ENCODE assay signal across 10 cellular contexts in genomic region chr1:211632808-211633522, GRCh38. TPM values are rescaled to one million over a fixed set of nuclear protein-coding genes. Genes with fewer than 3 reads are reported as not detected.
DNase-seq lines count a peak whose midpoint lies in the region; ATAC-seq, FAIRE-seq and TF ChIP-seq lines count a peak whose summit lies in the region.
"Had no signal": no experiment of that assay in that cellular context is flagged by ENCODE, and none has a peak within 500 bp of the region (broad histone marks: within the 10 kb centered on the region; RNA-seq: fewer than 3 reads in every experiment).

No MANE protein-coding gene starts in this region.

- WGBS in aorta, 2 donors, result 6 to 12% methylated on average over 13 of the region's 13 CpGs

- no peak for FAIRE-seq in D721Med (lab: Jason Lieb, UNC)

- DNase-seq in Right ventricle myocardium inferior (ENCODE audit: missing footprints) (peak; percentile 85), cardiac septum (ENCODE audit: low spot score) (no peak), brain microvascular endothelial cell (peak; percentile 78), medulla oblongata (ENCODE audit: extremely low spot score) (peak; percentile 54), aorta (peak in 1 of 2 donors; percentile 77), D721Med (ENCODE audit: insufficient read length, low spot score) (no peak), 8988T (no peak), erythroblast (lab: John Stamatoyannopoulos, UW) (no peak)
- DNase-seq: CD4-positive, alpha-beta T cell had no signal

- H3K36me3 ChIP-seq in brain microvascular endothelial cell (replicated peaks) (no peaks in the 10 kb centered on the region), aorta (ENCODE audit: control insufficient read depth in 1 of 2, insufficient read depth in 2 of 2, low read length in 1 of 2) (no peaks in the 10 kb centered on the region)

- H3K27ac ChIP-seq in brain microvascular endothelial cell (peak overlapping the region; percentile 70), aorta (ENCODE audit: low read depth in 1 of 2, low read length in 2 of 2) (peak overlapping the region in 1 of 2 donors; percentile 54)

- TF ChIP-seq POLR2A in erythroblast (IDR thresholded peaks at IDR 0.05; ENCODE audit: low read length), result no peak

- in situ Hi-C loops in brain microvascular endothelial cell (cut with HindIII; ENCODE audit: low pct_ligation_motif_present, low sequenced_read_pairs), result no loop called here

- no peaks in the 10 kb centered on the region for H3K4me1 ChIP-seq in aorta (ENCODE audit: control insufficient read depth in 1 of 2, insufficient read depth in 2 of 2, low read length in 2 of 2)

- peak; percentile 84 for ATAC-seq in Right ventricle myocardium inferior
- ATAC-seq in aorta (ENCODE audit: low FRiP score), result peak; percentile 27

- H3K27me3 ChIP-seq in brain microvascular endothelial cell (replicated peaks) (no peaks in the 10 kb centered on the region), aorta (ENCODE audit: control insufficient read depth in 1 of 2, insufficient read depth in 2 of 2, low read length in 1 of 2) (no peaks in the 10 kb centered on the region)

- TF ChIP-seq CTCF in brain microvascular endothelial cell (IDR thresholded peaks at IDR 0.05; ENCODE audit: low read depth, low read length, missing control alignments) (no peak), D721Med (IDR thresholded peaks at IDR 0.05; ENCODE audit: insufficient read depth, missing control alignments) (no peak)

- no peak overlapping the region for H3K4me3 ChIP-seq in brain microvascular endothelial cell (ENCODE audit: low read depth, low read length)
- no peak overlapping the region for H3K4me3 ChIP-seq in aorta (ENCODE audit: low read length in 2 of 2)

- intact Hi-C loops in Right ventricle myocardium inferior (cut with DNase I), result loop anchor here (5.0 kb wide), 1 partner anchor 56 kb away; the partner anchor contains the start of gene SLC30A1
- intact Hi-C loops in cardiac septum (cut with DNase I), result no loop called here
- intact Hi-C loops in aorta (cut with DNase I), result no loop called here

- H3K9me3 ChIP-seq in aorta (ENCODE audit: control insufficient read depth, low read length), result no peaks in the 10 kb centered on the region

RNA-seq across cellular contexts. Expression of gene NEK2, which starts 42.5 kb away (rescaled TPM):
- total RNA-seq in Right ventricle myocardium inferior, result 0.32 TPM
- not detected for total RNA-seq in cardiac septum
- 1 to 10 TPM in 1 of 2 donors, not detected in 1; 1.0 TPM for total RNA-seq in aorta
- 1 to 10 TPM in 1 of 2 donors, not detected in 1; 1.5 TPM for polyA plus RNA-seq in aorta
- total RNA-seq: CD4-positive, alpha-beta T cell had no signal
- polyA plus RNA-seq: IgD-negative memory B cell had no signal

RNA-seq across cellular contexts. Expression of gene SLC30A1, which starts 54.0 kb away (rescaled TPM):
- total RNA-seq in Right ventricle myocardium inferior (11.5 TPM), cardiac septum (16.3 TPM), aorta (10 to 100 TPM; 17.0 to 24.4 TPM)
- 1 to 10 TPM; 6.1 to 7.8 TPM for polyA plus RNA-seq in aorta

Comparison
In these comparisons a context has a peak if more than half of its experiments do, and no peak if none do; other contexts are left out.
1. DNase-seq: peak in Right ventricle myocardium inferior (single experiment), brain microvascular endothelial cell (single experiment) and medulla oblongata (single experiment); none in cardiac septum (single experiment), D721Med (single experiment), 8988T (single experiment) and erythroblast (0 of 2).